In genomic region chr16:46922239-46922638, GRCh38 we compare ENCODE assay signal across 16 cellular contexts.
"Had no signal": no experiment of that assay in that cellular context is flagged by ENCODE, and none has a peak within 500 bp of the region (broad histone marks: within the 10 kb centered on the region; RNA-seq: fewer than 3 reads in every experiment).

No MANE protein-coding gene starts in this region.

- H3K4me3 ChIP-seq: adrenal gland, psoas muscle had no signal

- H3K36me3 Mint-ChIP-seq: immature natural killer cell, natural killer cell had no signal

- DNase-seq: activated CD4-positive, alpha-beta T cell treated with anti-CD3 and anti-CD28 coated beads for 4 hours; activated CD8-positive, alpha-beta memory T cell treated with anti-CD3 and anti-CD28 coated beads, Interleukin-2, amount 50 U/mL, for 48 hours; activated CD8-positive, alpha-beta T cell treated with anti-CD3 and anti-CD28 coated beads, Interleukin-2, amount 10 ng/mL, durations not matched to agents 7 days and 5 days; activated naive CD4-positive, alpha-beta T cell treated with anti-CD3 and anti-CD28 coated beads for 36 hours; adrenal gland; central memory CD4-positive, alpha-beta T cell; cortex of kidney; effector CD8-positive, alpha-beta T cell; immature natural killer cell; natural killer cell; nucleus accumbens; psoas muscle; stimulated activated CD4-positive, alpha-beta T cell treated with anti-CD3 and anti-CD28 coated beads, Interleukin-12 subunit alpha, Interleukin-12 subunit beta, amount 100 ng/mL, for 4 hours; stimulated activated naive CD4-positive, alpha-beta T cell had no signal

- H3K27me3 ChIP-seq: adrenal gland had no signal

- H3K9me3 Mint-ChIP-seq: activated naive CD4-positive, alpha-beta T cell treated with anti-CD3 and anti-CD28 coated beads for 36 hours; immature natural killer cell; natural killer cell; type B pancreatic cell had no signal

- H3K27me3 Mint-ChIP-seq: type B pancreatic cell had no signal

- H3K27ac Mint-ChIP-seq: activated CD8-positive, alpha-beta T cell treated with anti-CD3 and anti-CD28 coated beads, Interleukin-2, amount 10 ng/mL, durations not matched to agents 7 days and 5 days; activated naive CD4-positive, alpha-beta T cell treated with anti-CD3 and anti-CD28 coated beads for 36 hours; immature natural killer cell; natural killer cell; type B pancreatic cell had no signal

- ATAC-seq: activated CD8-positive, alpha-beta T cell treated with anti-CD3 and anti-CD28 coated beads, Interleukin-2, amount 10 ng/mL, durations not matched to agents 7 days and 5 days; natural killer cell; psoas muscle; sciatic nerve had no signal

- H3K9me3 ChIP-seq: adrenal gland, psoas muscle had no signal

- H3K4me1 Mint-ChIP-seq: immature natural killer cell, natural killer cell had no signal

- H3K27ac ChIP-seq: adrenal gland had no signal

- H3K4me3 Mint-ChIP-seq: activated CD8-positive, alpha-beta T cell treated with anti-CD3 and anti-CD28 coated beads, Interleukin-2, amount 10 ng/mL, durations not matched to agents 7 days and 5 days; activated naive CD4-positive, alpha-beta T cell treated with anti-CD3 and anti-CD28 coated beads for 36 hours; immature natural killer cell; natural killer cell; type B pancreatic cell had no signal

- H3K36me3 ChIP-seq: adrenal gland had no signal
